In the genomic region with DNA sequence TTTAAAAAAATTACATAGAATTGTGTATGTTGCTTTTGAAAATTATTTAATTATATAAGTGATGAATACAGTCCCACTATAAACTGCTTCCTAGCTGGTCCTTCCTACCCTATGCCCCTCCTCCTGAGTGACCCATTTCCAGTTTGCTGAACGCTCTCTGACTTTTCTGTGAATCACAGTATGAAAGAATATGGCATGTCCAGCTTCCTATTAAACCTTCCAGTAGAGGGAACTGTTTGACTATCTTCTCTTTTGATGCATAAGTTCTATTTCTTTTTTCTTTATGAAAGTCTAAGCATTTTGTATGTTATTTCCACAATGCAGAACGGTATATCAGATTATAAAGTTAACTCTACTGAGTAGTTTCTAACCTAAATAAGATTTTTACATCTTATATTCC, we compare ENCODE assay signal across 9 cellular contexts. TPM values are rescaled to one million over a fixed set of nuclear protein-coding genes. Genes with fewer than 3 reads are reported as not detected.
DNase-seq lines count a peak whose midpoint lies in the region; ATAC-seq and TF ChIP-seq lines count a peak whose summit lies in the region.
"Had no signal": no experiment of that assay in that cellular context is flagged by ENCODE, and none has a peak within 500 bp of the region (broad histone marks: within the 10 kb centered on the region; RNA-seq: fewer than 3 reads in every experiment).

No MANE protein-coding gene starts in this region.

- H3K27ac ChIP-seq in stomach, result no peak overlapping the region

- H3K9me3 Mint-ChIP-seq in activated CD8-positive, alpha-beta T cell treated with anti-CD3 and anti-CD28 coated beads, Interleukin-2, amount 10 ng/mL, durations not matched to agents 7 days and 5 days (ENCODE audit: insufficient read depth), result no peaks in the 10 kb centered on the region

- no peaks in the 10 kb centered on the region for H3K4me1 ChIP-seq in stomach

- POLR2A ChIA-PET in activated CD8-positive, alpha-beta T cell treated with anti-CD3 and anti-CD28 coated beads, Interleukin-2, amount 10 ng/mL, durations not matched to agents 7 days and 5 days (lab: Charles Lee), result no interaction called here

- CTCF ChIA-PET in activated CD8-positive, alpha-beta T cell treated with anti-CD3 and anti-CD28 coated beads, Interleukin-2, amount 10 ng/mL, durations not matched to agents 7 days and 5 days (lab: Charles Lee), result interaction anchor here (0.7 to 5.3 kb wide), 21 partner anchors 9 to 416 kb away, joined by 3 to 51 read pairs (median 5); partner anchors contain the start of gene PTPN2

- no peaks in the 10 kb centered on the region for H3K36me3 Mint-ChIP-seq in activated CD8-positive, alpha-beta T cell treated with anti-CD3 and anti-CD28 coated beads, Interleukin-2, amount 10 ng/mL, durations not matched to agents 7 days and 5 days (ENCODE audit: low read depth)
- H3K36me3 Mint-ChIP-seq: activated naive CD8-positive, alpha-beta T cell had no signal

- H3K4me3 Mint-ChIP-seq in activated CD8-positive, alpha-beta T cell treated with anti-CD3 and anti-CD28 coated beads, Interleukin-2, amount 10 ng/mL, durations not matched to agents 7 days and 5 days, result no peak overlapping the region
- H3K4me3 Mint-ChIP-seq: activated naive CD8-positive, alpha-beta T cell had no signal

- no peaks in the 10 kb centered on the region for H3K27me3 ChIP-seq in stomach

- H3K4me3 ChIP-seq in stomach, result no peak overlapping the region

- no peak overlapping the region for H3K27ac Mint-ChIP-seq in activated CD8-positive, alpha-beta T cell treated with anti-CD3 and anti-CD28 coated beads, Interleukin-2, amount 10 ng/mL, durations not matched to agents 7 days and 5 days
- H3K27ac Mint-ChIP-seq: activated naive CD8-positive, alpha-beta T cell had no signal

- H3K27me3 Mint-ChIP-seq in activated CD8-positive, alpha-beta T cell treated with anti-CD3 and anti-CD28 coated beads, Interleukin-2, amount 10 ng/mL, durations not matched to agents 7 days and 5 days (ENCODE audit: low read depth), result no peaks in the 10 kb centered on the region
- H3K27me3 Mint-ChIP-seq: activated naive CD8-positive, alpha-beta T cell had no signal

- intact Hi-C loops in left ventricle myocardium superior (cut with micrococcal nuclease), result loop anchor here (5.0 kb wide), 1 partner anchor 188 kb away; no protein-coding TSS in a partner anchor
- intact Hi-C loops in stomach (cut with DNase I; ENCODE audit: low total_unique reads), result loop anchor here (10.0 kb wide), 1 partner anchor 151 kb away; no protein-coding TSS in a partner anchor

- DNase-seq in NCI-H82 (lab: John Stamatoyannopoulos, UW), result peak; percentile 61
- DNase-seq in NCI-H82 treated with DMSO at 0.1 percent for 48 hours (lab: John Stamatoyannopoulos, UW; ENCODE audit: unreplicated experiment), result no peak
- DNase-seq in NCI-H1105 treated with DMSO at 0.1 percent for 48 hours (lab: John Stamatoyannopoulos, UW), result peak; percentile 46
- no peak for DNase-seq in activated CD8-positive, alpha-beta T cell treated with anti-CD3 and anti-CD28 coated beads, Interleukin-2, amount 10 ng/mL, durations not matched to agents 7 days and 5 days
- no peak for DNase-seq in left ventricle myocardium superior
- no peak for DNase-seq in stomach
- no peak for DNase-seq in iPS-NIHi7 (ENCODE audit: extremely low spot score)

- H3K36me3 ChIP-seq in stomach, result no peaks in the 10 kb centered on the region

- H3K9me3 ChIP-seq in stomach, result no peaks in the 10 kb centered on the region

- TF ChIP-seq EP300 in stomach (IDR thresholded peaks at IDR 0.05), result no peak

- ATAC-seq in activated CD8-positive, alpha-beta T cell treated with anti-CD3 and anti-CD28 coated beads, Interleukin-2, amount 10 ng/mL, durations not matched to agents 7 days and 5 days, result peak; percentile 63
- peak; percentile 38 for ATAC-seq in left ventricle myocardium superior
- no peak for ATAC-seq in GM18873 (IDR thresholded peaks at IDR 0.05; ENCODE audit: low FRiP score, unreplicated experiment)

- peaks cover 2% of the 10 kb centered on the region for H3K4me1 Mint-ChIP-seq in activated CD8-positive, alpha-beta T cell treated with anti-CD3 and anti-CD28 coated beads, Interleukin-2, amount 10 ng/mL, durations not matched to agents 7 days and 5 days (ENCODE audit: low read depth)

- WGBS in stomach, 5 donors, result 0 to 6% (median 1%) methylated on average over 2 of the region's 2 CpGs

- TF ChIP-seq POLR2A in stomach (IDR thresholded peaks at IDR 0.05), result no peak

- peak in 5 of 7 experiments; percentile 13 to 61 (median 34) for TF ChIP-seq CTCF in stomach (IDR thresholded peaks at IDR 0.05)

RNA-seq across cellular contexts. Expression of gene PSMG2, which starts 41.3 kb away (rescaled TPM):
- total RNA-seq in activated CD8-positive, alpha-beta T cell treated with anti-CD3 and anti-CD28 coated beads, Interleukin-2, amount 10 ng/mL, durations not matched to agents 7 days and 5 days, result 100 to 1,000 TPM; 104 to 108 TPM
- total RNA-seq in left ventricle myocardium superior, result 40.6 TPM
- total RNA-seq in stomach, result 10 to 100 TPM; 11.6 to 78.8 (median 20.1) TPM
- polyA plus RNA-seq in stomach, result 100 to 1,000 TPM in 2 of 3 donors, 10 to 100 TPM in 1; 82.6 to 106 (median 104) TPM

RNA-seq across cellular contexts. Expression of gene CEP76, which starts 41.6 kb away (rescaled TPM):
- total RNA-seq in activated CD8-positive, alpha-beta T cell treated with anti-CD3 and anti-CD28 coated beads, Interleukin-2, amount 10 ng/mL, durations not matched to agents 7 days and 5 days, result 10 to 100 TPM; 12.9 to 17.2 TPM
- total RNA-seq in left ventricle myocardium superior (3.7 TPM), stomach (10 to 100 TPM in 4 of 5 donors, 1 to 10 TPM in 1; 4.6 to 57.2 (median 27.2) TPM)
- polyA plus RNA-seq in stomach, result 1 to 10 TPM; 2.4 to 4.1 (median 2.7) TPM

Comparison
In these comparisons a context has a peak if more than half of its experiments do, and no peak if none do; other contexts are left out.
1. DNase-seq: peak in NCI-H82 (single experiment) and NCI-H1105 treated with DMSO at 0.1 percent for 48 hours (single experiment); none in NCI-H82 treated with DMSO at 0.1 percent for 48 hours (single experiment), activated CD8-positive, alpha-beta T cell treated with anti-CD3 and anti-CD28 coated beads, Interleukin-2, amount 10 ng/mL, durations not matched to agents 7 days and 5 days (single experiment), left ventricle myocardium superior (single experiment), stomach (single experiment) and iPS-NIHi7 (single experiment).